ENCODE assay signal across 8 cellular contexts in the genomic region with DNA sequence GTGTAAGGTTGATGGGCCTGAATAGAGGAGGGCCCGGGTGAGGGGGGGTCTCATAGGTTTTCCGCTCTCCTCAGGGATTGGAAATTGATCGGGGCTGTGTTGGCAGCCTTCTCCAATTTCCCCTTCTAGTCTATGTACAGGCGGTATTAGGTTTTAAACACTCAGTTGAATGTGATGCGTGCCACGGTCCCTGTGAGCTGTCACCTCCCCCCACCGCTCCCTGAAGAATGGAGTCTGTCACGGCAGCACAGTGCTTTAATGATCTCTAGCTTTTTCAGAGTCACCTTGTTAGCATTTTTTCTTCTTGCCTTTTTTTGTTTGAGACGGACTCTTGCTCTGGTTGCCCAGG. TPM values are rescaled to one million over a fixed set of nuclear protein-coding genes. Genes with fewer than 3 reads are reported as not detected.
A peak's percentile ranks its signal among the peaks of the same experiment; 100 is the strongest.
DNase-seq lines count a peak whose midpoint lies in the region; ATAC-seq and TF ChIP-seq lines count a peak whose summit lies in the region.

No MANE protein-coding gene starts in this region.

- H3K9me3 ChIP-seq in left lung (no peaks in the 10 kb centered on the region), subcutaneous abdominal adipose tissue (ENCODE audit: control insufficient read depth in 5 of 5, low read length in 5 of 5) (no peaks in the 10 kb centered on the region)

- H3K9ac ChIP-seq in subcutaneous abdominal adipose tissue (ENCODE audit: low read length in 5 of 5), result peak overlapping the region; percentile 89 to 98 (median 96)

- no peak for TF ChIP-seq CTCF in GM12864 (IDR thresholded peaks at IDR 0.05; ENCODE audit: low read depth, low read length, missing control alignments)
- no peak for TF ChIP-seq CTCF in LNCaP clone FGC (IDR thresholded peaks at IDR 0.05; ENCODE audit: control insufficient read depth, extremely low read depth, insufficient read depth)
- TF ChIP-seq CTCF in left lung (IDR thresholded peaks at IDR 0.05), result no peak

- intact Hi-C loops in left lung (cut with DNase I), result no loop called here

- peak; percentile 1 for ATAC-seq in left lung
- no peak for ATAC-seq in HG03521 (IDR thresholded peaks at IDR 0.05; ENCODE audit: unreplicated experiment)

- H3K27ac ChIP-seq in left lung (peak overlapping the region in 1 of 2 donors; percentile 90), subcutaneous abdominal adipose tissue (ENCODE audit: low read depth, low read length) (peak overlapping the region; percentile 85)

- H3K36me3 ChIP-seq in left lung (peaks cover 0 to 59% of the 10 kb centered on the region in 2 donors), subcutaneous abdominal adipose tissue (ENCODE audit: control insufficient read depth in 5 of 5, insufficient read depth in 5 of 5, low read length in 5 of 5) (peaks cover 18 to 55% (median 50%) of the 10 kb centered on the region in 5 donors)

- DNase-seq in GM12864 (ENCODE audit: low read depth) (no peak), LNCaP clone FGC (ENCODE audit: low read depth) (no peak), astrocyte of the hippocampus (ENCODE audit: low read depth, low spot score) (peak; percentile 64), left lung (no peak), NCI-H748 treated with DMSO at 0.1 percent for 48 hours (lab: John Stamatoyannopoulos, UW) (no peak), NCI-H187 (lab: John Stamatoyannopoulos, UW) (no peak)

- H3K4me3 ChIP-seq in GM12864 (ENCODE audit: low read depth, low read length), result peak overlapping the region; percentile 77
- H3K4me3 ChIP-seq in LNCaP clone FGC (ENCODE audit: low read depth, low read length), result peak overlapping the region; percentile 72
- peak overlapping the region; percentile 98 for H3K4me3 ChIP-seq in left lung
- H3K4me3 ChIP-seq in subcutaneous abdominal adipose tissue (ENCODE audit: low read depth in 1 of 5, low read length in 5 of 5), result peak overlapping the region; percentile 76 to 97 (median 84)

- H3K27me3 ChIP-seq in left lung (no peaks in the 10 kb centered on the region), subcutaneous abdominal adipose tissue (ENCODE audit: control insufficient read depth in 5 of 5, insufficient read depth in 4 of 5, low read length in 5 of 5) (no peaks in the 10 kb centered on the region)

- H3K4me1 ChIP-seq in left lung (peaks cover 22 to 36% of the 10 kb centered on the region in 2 donors), subcutaneous abdominal adipose tissue (ENCODE audit: control insufficient read depth in 5 of 5, insufficient read depth in 5 of 5, low read length in 5 of 5) (peaks cover 6 to 52% (median 31%) of the 10 kb centered on the region in 5 donors)

RNA-seq across cellular contexts. Expression of gene COX4I1, which starts 0.8 kb away (rescaled TPM):
- 100 to 1,000 TPM; 368 to 418 TPM for total RNA-seq in left lung

RNA-seq across cellular contexts. Expression of gene EMC8, which starts 1.0 kb away (rescaled TPM):
- total RNA-seq in left lung, result 10 to 100 TPM; 19.4 to 29.1 TPM

RNA-seq across cellular contexts. Expression of gene C16orf74, which starts 49.4 kb away (rescaled TPM):
- total RNA-seq in left lung, result 1 to 10 TPM; 1.3 to 1.9 TPM
